11 cellular contexts compared by ENCODE assay signal in genomic region chr10:3895045-3895609, GRCh38.
A peak's percentile ranks its signal among the peaks of the same experiment; 100 is the strongest.
DNase-seq lines count a peak whose midpoint lies in the region; ATAC-seq, FAIRE-seq and TF ChIP-seq lines count a peak whose summit lies in the region.
"Had no signal": no experiment of that assay in that cellular context is flagged by ENCODE, and none has a peak within 500 bp of the region (broad histone marks: within the 10 kb centered on the region; RNA-seq: fewer than 3 reads in every experiment).

No MANE protein-coding gene starts in this region.

- peaks cover 8 to 33% of the 10 kb centered on the region in 2 experiments; a peak in 4 of 5 replicates for H3K4me1 ChIP-seq in K562 (replicated peaks in 1 of 2; ENCODE audit: control insufficient read depth in 2 of 2, insufficient read depth in 2 of 2, low read length in 2 of 2)

- H3K9me3 ChIP-seq in AG04450 (ENCODE audit: control insufficient read depth, insufficient read depth, low read length), result no peaks in the 10 kb centered on the region
- no peaks in the 10 kb centered on the region for H3K9me3 ChIP-seq in K562 (replicated peaks; ENCODE audit: control insufficient read depth, insufficient read depth, low read depth, low read length)

- BruUV-seq in K562 (replicated peaks; lab: Mats Ljungman, UMichigan), result no TSS peak

- no peaks in the 10 kb centered on the region for H3K36me3 ChIP-seq in K562 (ENCODE audit: control insufficient read depth, insufficient read depth, low read length)

- H3K9ac ChIP-seq in K562 (ENCODE audit: insufficient read depth in 1 of 2, low read depth in 2 of 2, low read length in 2 of 2), result no peak overlapping the region

- CTCF ChIA-PET in AG04450 (lab: Charles Lee) (no interaction called here), K562 (lab: Yijun Ruan, JAX; ENCODE audit: low intra/inter-chr PET ratio) (no interaction called here)

- TF ChIP-seq EP300 in K562 (IDR thresholded peaks at IDR 0.05; ENCODE audit: low read length), result no peak

- no peaks in the 10 kb centered on the region for H3K9me1 ChIP-seq in K562 (ENCODE audit: control insufficient read depth, insufficient read depth, low read length)

- no peak overlapping the region for H3K4me2 ChIP-seq in K562 (ENCODE audit: insufficient read depth, low read length)

- intact Hi-C loops in K562 (cut with micrococcal nuclease), result no loop called here

- in situ Hi-C loops in K562 (cut with MboI), result no loop called here

- H3K79me2 ChIP-seq in K562 (ENCODE audit: control insufficient read depth, insufficient read depth, low read length), result no peaks in the 10 kb centered on the region

- H2AFZ ChIP-seq in K562 (ENCODE audit: low read depth, low read length), result no peak overlapping the region

- H3K27ac ChIP-seq in AG04450 (ENCODE audit: low read depth, low read length) (peak overlapping the region; percentile 42), K562 (ENCODE audit: extremely low read depth, low read depth, low read length) (no peak overlapping the region)

- TF ChIP-seq CTCF in AG04450 (IDR thresholded peaks at IDR 0.05; ENCODE audit: low read depth, low read length), result no peak
- no peak for TF ChIP-seq CTCF in K562 (IDR thresholded peaks at IDR 0.05 in 2 of 3, conservative IDR thresholded peaks at IDR 0.05 in 1 of 3; ENCODE audit: insufficient read depth in 2 of 3, low read depth in 1 of 3, low read length in 3 of 3)

- FAIRE-seq in K562 (lab: Jason Lieb, UNC) (no peak), GM12892 (lab: Jason Lieb, UNC) (no peak)
- FAIRE-seq: small intestine had no signal

- DNase-seq in AG04450 (ENCODE audit: low read depth, low spot score) (no peak), H4 (ENCODE audit: low spot score) (peak; percentile 26), K562 (ENCODE audit: extremely low read depth in 1 of 4, low spot score in 3 of 4) (peak in 2 of 4 experiments; percentile 20 to 37), kidney glomerular epithelial cell (lab: John Stamatoyannopoulos, UW) (peak; percentile 78), NCI-H1092 treated with DMSO at 0.1 percent for 48 hours (lab: John Stamatoyannopoulos, UW) (no peak), inferior parietal cortex (ENCODE audit: extremely low spot score) (no peak), GM12892 (ENCODE audit: insufficient read length) (no peak)
- DNase-seq: activated B cell treated with CpG ODN at 0.5 μM for 24 hours; CD4-positive, alpha-beta T cell; small intestine had no signal

- TF ChIP-seq POLR2A in K562 (conservative IDR thresholded peaks at IDR 0.05) (no peak), GM12892 (IDR thresholded peaks at IDR 0.05; ENCODE audit: low read depth, low read length) (no peak)

- 13% methylated on average over 5 of the region's 5 CpGs for WGBS in K562 (ENCODE audit: insufficient coverage, low coverage, missing lambda C conversion rate)

- TF ChIP-seq RAD21 in K562 (CRISPR knock-in tag; conservative IDR thresholded peaks at IDR 0.05 in 1 of 2, IDR thresholded peaks at IDR 0.05 in 1 of 2), result no peak

- ATAC-seq in K562, result peak; percentile 30; the same call in 2 of the 3 replicates
- ATAC-seq in GM18511 (IDR thresholded peaks at IDR 0.05; ENCODE audit: unreplicated experiment), result no peak

- no peaks in the 10 kb centered on the region for H4K20me1 ChIP-seq in K562 (replicated peaks; ENCODE audit: control insufficient read depth, insufficient read depth, low read length)

- H3K27me3 ChIP-seq in AG04450 (ENCODE audit: control insufficient read depth, insufficient read depth, low read length), result no peaks in the 10 kb centered on the region
- no peaks in the 10 kb centered on the region for H3K27me3 ChIP-seq in K562 (ENCODE audit: control insufficient read depth in 2 of 2, insufficient read depth in 2 of 2, low read length in 2 of 2)

- H3K4me3 ChIP-seq in AG04450 (ENCODE audit: low read depth, low read length), result no peak overlapping the region
- no peak overlapping the region for H3K4me3 ChIP-seq in K562

- POLR2A ChIA-PET in AG04450 (lab: Yijun Ruan, JAX) (interaction anchor here (0.7 to 1.2 kb wide), 2 partner anchors 72 to 110 kb away, joined by 3 to 4 read pairs; partner anchors contain the start of gene KLF6), K562 (lab: Yijun Ruan, JAX) (interaction anchor here (1.1 kb wide), 1 partner anchor 110 kb away, joined by 5 read pairs; the partner anchor contains the start of gene KLF6)

TF ChIP-seq in K562, 482 proteins besides CTCF, POLR2A, EP300 and RAD21:
- TF ChIP-seq VEZF1 (CRISPR knock-in tag; IDR thresholded peaks at IDR 0.05) (peak; percentile 70), ZNF740 (CRISPR knock-in tag; IDR thresholded peaks at IDR 0.05) (no peak), ZNF740 (tag; IDR thresholded peaks at IDR 0.05) (peak in 1 of 2 experiments; percentile 62; a peak in 2 of 4 replicates)
- TF ChIP-seq, protein P1, sequence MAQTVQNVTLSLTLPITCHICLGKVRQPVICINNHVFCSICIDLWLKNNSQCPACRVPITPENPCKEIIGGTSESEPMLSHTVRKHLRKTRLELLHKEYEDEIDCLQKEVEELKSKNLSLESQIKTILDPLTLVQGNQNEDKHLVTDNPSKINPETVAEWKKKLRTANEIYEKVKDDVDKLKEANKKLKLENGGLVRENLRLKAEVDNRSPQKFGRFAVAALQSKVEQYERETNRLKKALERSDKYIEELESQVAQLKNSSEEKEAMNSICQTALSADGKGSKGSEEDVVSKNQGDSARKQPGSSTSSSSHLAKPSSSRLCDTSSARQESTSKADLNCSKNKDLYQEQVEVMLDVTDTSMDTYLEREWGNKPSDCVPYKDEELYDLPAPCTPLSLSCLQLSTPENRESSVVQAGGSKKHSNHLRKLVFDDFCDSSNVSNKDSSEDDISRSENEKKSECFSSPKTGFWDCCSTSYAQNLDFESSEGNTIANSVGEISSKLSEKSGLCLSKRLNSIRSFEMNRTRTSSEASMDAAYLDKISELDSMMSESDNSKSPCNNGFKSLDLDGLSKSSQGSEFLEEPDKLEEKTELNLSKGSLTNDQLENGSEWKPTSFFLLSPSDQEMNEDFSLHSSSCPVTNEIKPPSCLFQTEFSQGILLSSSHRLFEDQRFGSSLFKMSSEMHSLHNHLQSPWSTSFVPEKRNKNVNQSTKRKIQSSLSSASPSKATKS (CRISPR knock-in tag; IDR thresholded peaks at IDR 0.05), result no peak

Comparison
In these comparisons a context has a peak if more than half of its experiments do, and no peak if none do; other contexts are left out.
1. DNase-seq: peak in H4 (single experiment) and kidney glomerular epithelial cell (single experiment); none in AG04450 (single experiment), NCI-H1092 treated with DMSO at 0.1 percent for 48 hours (single experiment), inferior parietal cortex (single experiment) and GM12892 (single experiment).